Comparison of ENCODE assay signal across 13 cellular contexts in genomic region chr19:47330466-47330869, GRCh38. TPM values are rescaled to one million over a fixed set of nuclear protein-coding genes. Genes with fewer than 3 reads are reported as not detected.
DNase-seq lines count a peak whose midpoint lies in the region; ATAC-seq and TF ChIP-seq lines count a peak whose summit lies in the region.
"Had no signal": no experiment of that assay in that cellular context is flagged by ENCODE, and none has a peak within 500 bp of the region (broad histone marks: within the 10 kb centered on the region; RNA-seq: fewer than 3 reads in every experiment).

No MANE protein-coding gene starts in this region.

- no peak for DNase-seq in Right ventricle myocardium inferior (ENCODE audit: missing footprints)
- no peak for DNase-seq in cardiac septum (ENCODE audit: low spot score)
- no peak for DNase-seq in esophagus muscularis mucosa (ENCODE audit: extremely low spot score)
- no peak for DNase-seq in naive thymus-derived CD4-positive, alpha-beta T cell
- DNase-seq in aorta = no peak
- no peak for DNase-seq in G401 (ENCODE audit: low spot score)
- DNase-seq in HUDEP-2 (lab: John Stamatoyannopoulos, UW; ENCODE audit: unreplicated experiment in 76 of 76) = no peak
- no peak for DNase-seq in kidney glomerular epithelial cell (lab: John Stamatoyannopoulos, UW)
- DNase-seq: effector memory CD4-positive, alpha-beta T cell; islet precursor cell; KBM-7; small intestine had no signal

- peak overlapping the region in 1 of 9 donors; percentile 68 for H3K27ac Mint-ChIP-seq in naive thymus-derived CD4-positive, alpha-beta T cell
- H3K27ac Mint-ChIP-seq: stimulated activated memory B cell treated with anti-CD40 and anti-IgM and Interleukin-4, amounts not matched to agents 10 μg/mL and 1 μg/mL and 100 μg/mL, for 72 hours had no signal

- peak overlapping the region in 3 of 4 donors; percentile 23 to 63 (median 36) for H3K27ac ChIP-seq in esophagus muscularis mucosa (replicated peaks in 1 of 4)
- no peak overlapping the region for H3K27ac ChIP-seq in naive thymus-derived CD4-positive, alpha-beta T cell (ENCODE audit: low read depth, low read length)
- no peak overlapping the region for H3K27ac ChIP-seq in aorta (ENCODE audit: low read depth in 1 of 2, low read length in 2 of 2)

- CTCF ChIA-PET in naive thymus-derived CD4-positive, alpha-beta T cell (lab: Charles Lee) = interaction anchor here (0.6 kb wide), 1 partner anchor 1260 kb away, joined by 3 read pairs; no protein-coding TSS in a partner anchor

- in situ Hi-C loops in G401 (cut with HindIII; ENCODE audit: low sequenced_read_pairs) = no loop called here

- peak overlapping the region in 1 of 4 donors; percentile 4 for H3K4me3 ChIP-seq in esophagus muscularis mucosa
- no peak overlapping the region for H3K4me3 ChIP-seq in naive thymus-derived CD4-positive, alpha-beta T cell (ENCODE audit: low read length)
- H3K4me3 ChIP-seq in aorta (ENCODE audit: low read length in 2 of 2) = no peak overlapping the region

- 39% methylated on average over 9 of the region's 9 CpGs for WGBS in esophagus muscularis mucosa
- 7 to 14% methylated on average over 9 of the region's 9 CpGs for WGBS in aorta, 2 donors

- no peak for TF ChIP-seq CTCF in esophagus muscularis mucosa (IDR thresholded peaks at IDR 0.05)

- TF ChIP-seq POLR2A in esophagus muscularis mucosa (IDR thresholded peaks at IDR 0.05; ENCODE audit: low read depth) = no peak

- POLR2A ChIA-PET in naive thymus-derived CD4-positive, alpha-beta T cell (lab: Charles Lee) = interaction anchor here (0.6 kb wide), 2 partner anchors 93 to 1726 kb away, joined by 4 to 5 read pairs; no protein-coding TSS in a partner anchor

- H3K27me3 ChIP-seq in esophagus muscularis mucosa (peaks cover 0 to 45% (median 2%) of the 10 kb centered on the region in 4 donors), aorta (ENCODE audit: control insufficient read depth in 1 of 2, insufficient read depth in 2 of 2, low read length in 1 of 2) (no peaks in the 10 kb centered on the region)
- no peaks in the 10 kb centered on the region for H3K27me3 ChIP-seq in naive thymus-derived CD4-positive, alpha-beta T cell (ENCODE audit: control insufficient read depth in 2 of 2, insufficient read depth in 2 of 2, low read length in 2 of 2)

- TF ChIP-seq EP300 in esophagus muscularis mucosa (IDR thresholded peaks at IDR 0.05) = no peak

- intact Hi-C loops in Right ventricle myocardium inferior (cut with DNase I) (no loop called here), cardiac septum (cut with DNase I) (no loop called here), esophagus muscularis mucosa (cut with DNase I) (no loop called here), aorta (cut with DNase I) (no loop called here)
- intact Hi-C loops in naive thymus-derived CD4-positive, alpha-beta T cell (cut with micrococcal nuclease) = no loop called here

- H3K36me3 ChIP-seq in esophagus muscularis mucosa = no peaks in the 10 kb centered on the region
- no peaks in the 10 kb centered on the region for H3K36me3 ChIP-seq in naive thymus-derived CD4-positive, alpha-beta T cell (ENCODE audit: control insufficient read depth in 2 of 3, insufficient read depth in 3 of 3, low read length in 3 of 3)
- H3K36me3 ChIP-seq in aorta (ENCODE audit: control insufficient read depth in 1 of 2, insufficient read depth in 2 of 2, low read length in 1 of 2) = no peaks in the 10 kb centered on the region

- no peaks in the 10 kb centered on the region for H3K4me1 ChIP-seq in esophagus muscularis mucosa
- no peaks in the 10 kb centered on the region for H3K4me1 ChIP-seq in naive thymus-derived CD4-positive, alpha-beta T cell (ENCODE audit: control insufficient read depth in 2 of 2, insufficient read depth in 2 of 2, low read length in 2 of 2)
- H3K4me1 ChIP-seq in aorta (ENCODE audit: control insufficient read depth in 1 of 2, insufficient read depth in 2 of 2, low read length in 2 of 2) = no peaks in the 10 kb centered on the region

- H3K4me1 Mint-ChIP-seq in naive thymus-derived CD4-positive, alpha-beta T cell = peaks cover 0 to 5% (median 0%) of the 10 kb centered on the region in 7 donors
- H3K4me1 Mint-ChIP-seq: stimulated activated memory B cell treated with anti-CD40 and anti-IgM and Interleukin-4, amounts not matched to agents 10 μg/mL and 1 μg/mL and 100 μg/mL, for 72 hours had no signal

- H3K9me3 ChIP-seq in esophagus muscularis mucosa (no peaks in the 10 kb centered on the region), aorta (ENCODE audit: control insufficient read depth, low read length) (no peaks in the 10 kb centered on the region)
- no peaks in the 10 kb centered on the region for H3K9me3 ChIP-seq in naive thymus-derived CD4-positive, alpha-beta T cell (ENCODE audit: control insufficient read depth in 2 of 3, low read length in 3 of 3)

- no peak overlapping the region for H3K4me3 Mint-ChIP-seq in naive thymus-derived CD4-positive, alpha-beta T cell
- H3K4me3 Mint-ChIP-seq: stimulated activated memory B cell treated with anti-CD40 and anti-IgM and Interleukin-4, amounts not matched to agents 10 μg/mL and 1 μg/mL and 100 μg/mL, for 72 hours had no signal

- ATAC-seq in Right ventricle myocardium inferior (peak; percentile 69), aorta (ENCODE audit: low FRiP score) (peak; percentile 53)
- ATAC-seq in naive thymus-derived CD4-positive, alpha-beta T cell = peak; percentile 67
- ATAC-seq: stimulated activated memory B cell treated with anti-CD40 and anti-IgM and Interleukin-4, amounts not matched to agents 10 μg/mL and 1 μg/mL and 100 μg/mL, for 72 hours had no signal

- peaks cover 0 to 3% (median 0%) of the 10 kb centered on the region in 11 donors for H3K9me3 Mint-ChIP-seq in naive thymus-derived CD4-positive, alpha-beta T cell
- H3K9me3 Mint-ChIP-seq: stimulated activated memory B cell treated with anti-CD40 and anti-IgM and Interleukin-4, amounts not matched to agents 10 μg/mL and 1 μg/mL and 100 μg/mL, for 72 hours had no signal

- no peaks in the 10 kb centered on the region for H3K36me3 Mint-ChIP-seq in naive thymus-derived CD4-positive, alpha-beta T cell
- H3K36me3 Mint-ChIP-seq: stimulated activated memory B cell treated with anti-CD40 and anti-IgM and Interleukin-4, amounts not matched to agents 10 μg/mL and 1 μg/mL and 100 μg/mL, for 72 hours had no signal

- H3K27me3 Mint-ChIP-seq in naive thymus-derived CD4-positive, alpha-beta T cell = peaks cover 0 to 16% (median 8%) of the 10 kb centered on the region in 5 donors

RNA-seq across cellular contexts. Expression of gene C5AR2, which starts 1.5 kb away (rescaled TPM):
- 0.95 TPM for total RNA-seq in Right ventricle myocardium inferior
- total RNA-seq in cardiac septum = 0.81 TPM
- total RNA-seq in esophagus muscularis mucosa = 1 to 10 TPM in 1 of 4 donors, under 1 TPM in 3; 0.42 to 4.6 (median 0.72) TPM
- 10 to 100 TPM in 1 of 5 experiments, 1 to 10 TPM in 1, under 1 TPM in 3; 0.14 to 16.8 (median 0.34) TPM for total RNA-seq in naive thymus-derived CD4-positive, alpha-beta T cell
- polyA plus RNA-seq in naive thymus-derived CD4-positive, alpha-beta T cell = not detected
- total RNA-seq in aorta = 10 to 100 TPM in 1 of 2 donors, 1 to 10 TPM in 1; 8.0 to 13.6 TPM
- polyA plus RNA-seq in aorta = under 1 TPM; 0.20 to 0.38 TPM
- total RNA-seq in G401 (2014; rRNA removed; shearing (Covaris generic)) = not detected in 2 replicates

RNA-seq across cellular contexts. Expression of gene DHX34, which starts 18.6 kb away (rescaled TPM):
- total RNA-seq in Right ventricle myocardium inferior (8.0 TPM), cardiac septum (8.5 TPM), esophagus muscularis mucosa (10 to 100 TPM in 3 of 4 donors, 1 to 10 TPM in 1; 9.1 to 15.6 (median 12.2) TPM), aorta (10 to 100 TPM in 1 of 2 donors, 1 to 10 TPM in 1; 8.9 to 14.6 TPM)
- 10 to 100 TPM; 15.6 to 31.6 (median 29.5) TPM for total RNA-seq in naive thymus-derived CD4-positive, alpha-beta T cell
- 10 to 100 TPM in 1 of 2 donors, 1 to 10 TPM in 1; 3.7 to 14.2 TPM for polyA plus RNA-seq in naive thymus-derived CD4-positive, alpha-beta T cell
- polyA plus RNA-seq in aorta = 10 to 100 TPM in 1 of 2 donors, 1 to 10 TPM in 1; 1.5 to 10.3 TPM
- total RNA-seq in G401 (2014; rRNA removed; shearing (Covaris generic)) = 13.9 and 16.7 TPM in 2 replicates

RNA-seq across cellular contexts. Expression of gene C5AR1, which starts 20.8 kb away (rescaled TPM):
- total RNA-seq in Right ventricle myocardium inferior = 5.0 TPM
- 12.9 TPM for total RNA-seq in cardiac septum
- 10 to 100 TPM in 1 of 4 donors, 1 to 10 TPM in 3; 5.0 to 32.6 (median 7.0) TPM for total RNA-seq in esophagus muscularis mucosa
- 100 to 1,000 TPM in 1 of 5 experiments, 10 to 100 TPM in 1, 1 to 10 TPM in 3; 3.7 to 205 (median 7.0) TPM for total RNA-seq in naive thymus-derived CD4-positive, alpha-beta T cell
- under 1 TPM in 1 of 2 donors, not detected in 1; 0.14 TPM for polyA plus RNA-seq in naive thymus-derived CD4-positive, alpha-beta T cell
- total RNA-seq in aorta = 10 to 100 TPM; 38.7 to 52.7 TPM
- polyA plus RNA-seq in aorta = 10 to 100 TPM in 1 of 2 donors, 1 to 10 TPM in 1; 7.9 to 12.5 TPM
- total RNA-seq in G401 (2014; rRNA removed; shearing (Covaris generic)) = 0.68 and 0.92 TPM in 2 replicates

RNA-seq across cellular contexts. Expression of gene INAFM1, which starts 55.8 kb away (rescaled TPM):
- total RNA-seq in Right ventricle myocardium inferior (11.2 TPM), cardiac septum (18.0 TPM), esophagus muscularis mucosa (10 to 100 TPM; 12.5 to 17.4 (median 16.9) TPM), aorta (10 to 100 TPM; 26.2 to 48.0 TPM)
- total RNA-seq in naive thymus-derived CD4-positive, alpha-beta T cell = 10 to 100 TPM; 11.6 to 21.7 (median 16.7) TPM
- polyA plus RNA-seq in naive thymus-derived CD4-positive, alpha-beta T cell = 1 to 10 TPM; 2.3 to 3.0 TPM
- polyA plus RNA-seq in aorta = 10 to 100 TPM in 1 of 2 donors, 1 to 10 TPM in 1; 5.4 to 81.7 TPM
- 7.0 and 11.0 TPM in 2 replicates for total RNA-seq in G401 (2014; rRNA removed; shearing (Covaris generic))

Comparison
In these comparisons a context has a peak if more than half of its experiments do, and no peak if none do; other contexts are left out.
1. H3K27ac ChIP-seq: peak in esophagus muscularis mucosa (3 of 4); none in naive thymus-derived CD4-positive, alpha-beta T cell (single experiment) and aorta (0 of 2).
2. Peak in every context shown above with its lines, with median percentiles within 50 percentile points of each other: ATAC-seq.